Comparison of ENCODE assay signal across 14 cellular contexts in the genomic region with DNA sequence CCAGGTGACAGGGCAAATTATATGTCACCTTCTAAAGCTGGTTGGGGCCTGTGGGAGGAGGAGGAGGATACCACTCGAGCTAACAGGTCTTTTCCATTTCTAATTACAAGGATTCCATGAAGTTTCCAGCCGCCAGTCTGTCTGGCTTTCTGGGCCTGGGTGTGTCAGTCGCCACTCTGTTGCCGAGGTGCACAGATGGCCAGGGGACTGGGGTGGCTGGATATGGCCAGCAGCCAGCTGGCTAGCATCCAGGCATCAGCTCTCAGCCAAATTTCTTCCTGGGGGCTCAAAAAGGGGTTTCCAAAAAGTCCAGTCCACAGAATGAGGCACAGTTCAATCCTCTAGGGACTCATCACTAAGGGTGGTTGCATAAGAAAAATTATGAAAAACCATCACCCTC. TPM values are rescaled to one million over a fixed set of nuclear protein-coding genes. Genes with fewer than 3 reads are reported as not detected.
DNase-seq lines count a peak whose midpoint lies in the region; ATAC-seq and TF ChIP-seq lines count a peak whose summit lies in the region.
"Had no signal": no experiment of that assay in that cellular context is flagged by ENCODE, and none has a peak within 500 bp of the region (broad histone marks: within the 10 kb centered on the region; RNA-seq: fewer than 3 reads in every experiment).

No MANE protein-coding gene starts in this region.

- TF ChIP-seq POLR2A in stomach (IDR thresholded peaks at IDR 0.05), result no peak

- H3K27ac Mint-ChIP-seq in activated CD8-positive, alpha-beta T cell treated with anti-CD3 and anti-CD28 coated beads for 36 hours, result peak overlapping the region; percentile 55
- H3K27ac Mint-ChIP-seq in activated CD8-positive, alpha-beta T cell treated with anti-CD3 and anti-CD28 coated beads, Interleukin-2, amount 10 ng/mL, durations not matched to agents 7 days and 5 days, result no peak overlapping the region
- peak overlapping the region; percentile 62 for H3K27ac Mint-ChIP-seq in activated naive CD8-positive, alpha-beta T cell treated with anti-CD3 and anti-CD28 coated beads for 36 hours

- H3K4me1 Mint-ChIP-seq in activated CD8-positive, alpha-beta T cell treated with anti-CD3 and anti-CD28 coated beads for 36 hours (ENCODE audit: low read depth), result peaks cover 82% of the 10 kb centered on the region
- peaks cover 72% of the 10 kb centered on the region for H3K4me1 Mint-ChIP-seq in activated CD8-positive, alpha-beta T cell treated with anti-CD3 and anti-CD28 coated beads, Interleukin-2, amount 10 ng/mL, durations not matched to agents 7 days and 5 days (ENCODE audit: low read depth)
- H3K4me1 Mint-ChIP-seq in activated naive CD8-positive, alpha-beta T cell treated with anti-CD3 and anti-CD28 coated beads for 36 hours, result peaks cover 83% of the 10 kb centered on the region

- H3K4me1 ChIP-seq in stomach, result peaks cover 44 to 68% (median 53%) of the 10 kb centered on the region in 4 donors

- no peaks in the 10 kb centered on the region for H3K36me3 ChIP-seq in stomach

- no peaks in the 10 kb centered on the region for H3K27me3 ChIP-seq in stomach
- H3K27me3 ChIP-seq: testis had no signal

- no peak overlapping the region for H3K4me3 Mint-ChIP-seq in activated CD8-positive, alpha-beta T cell treated with anti-CD3 and anti-CD28 coated beads for 36 hours
- H3K4me3 Mint-ChIP-seq in activated CD8-positive, alpha-beta T cell treated with anti-CD3 and anti-CD28 coated beads, Interleukin-2, amount 10 ng/mL, durations not matched to agents 7 days and 5 days, result no peak overlapping the region
- H3K4me3 Mint-ChIP-seq in activated naive CD8-positive, alpha-beta T cell treated with anti-CD3 and anti-CD28 coated beads for 36 hours, result no peak overlapping the region

- peak overlapping the region in 3 of 5 donors; percentile 2 to 99 (median 24) for H3K27ac ChIP-seq in stomach
- H3K27ac ChIP-seq: testis had no signal

- POLR2A ChIA-PET in activated CD8-positive, alpha-beta T cell treated with anti-CD3 and anti-CD28 coated beads for 36 hours (lab: Charles Lee), result interaction anchor here (1.2 to 7.0 kb wide), 4 partner anchors 9 to 92 kb away, joined by 3 to 71 read pairs (median 3); no protein-coding TSS in a partner anchor
- POLR2A ChIA-PET in activated CD8-positive, alpha-beta T cell treated with anti-CD3 and anti-CD28 coated beads, Interleukin-2, amount 10 ng/mL, durations not matched to agents 7 days and 5 days (lab: Charles Lee), result no interaction called here

- CTCF ChIA-PET in activated CD8-positive, alpha-beta T cell treated with anti-CD3 and anti-CD28 coated beads for 36 hours (lab: Charles Lee), result interaction anchor here (1.3 to 3.0 kb wide), 8 partner anchors 14 to 80 kb away, joined by 3 to 12 read pairs (median 4); partner anchors contain the start of gene ITPKB
- CTCF ChIA-PET in activated CD8-positive, alpha-beta T cell treated with anti-CD3 and anti-CD28 coated beads, Interleukin-2, amount 10 ng/mL, durations not matched to agents 7 days and 5 days (lab: Charles Lee), result interaction anchor here (1.0 to 7.6 kb wide), 3 partner anchors 27 to 122 kb away, joined by 3 to 89 read pairs (median 3); no protein-coding TSS in a partner anchor

- TF ChIP-seq EP300 in stomach (IDR thresholded peaks at IDR 0.05), result no peak

- intact Hi-C loops in activated CD8-positive, alpha-beta T cell treated with anti-CD3 and anti-CD28 coated beads for 36 hours (cut with micrococcal nuclease), result no loop called here
- intact Hi-C loops in stomach (cut with DNase I; ENCODE audit: low total_unique reads), result no loop called here

- H3K9me3 ChIP-seq in stomach, result no peaks in the 10 kb centered on the region
- H3K9me3 ChIP-seq: testis had no signal

- no peaks in the 10 kb centered on the region for H3K27me3 Mint-ChIP-seq in activated CD8-positive, alpha-beta T cell treated with anti-CD3 and anti-CD28 coated beads for 36 hours
- no peaks in the 10 kb centered on the region for H3K27me3 Mint-ChIP-seq in activated CD8-positive, alpha-beta T cell treated with anti-CD3 and anti-CD28 coated beads, Interleukin-2, amount 10 ng/mL, durations not matched to agents 7 days and 5 days (ENCODE audit: low read depth)
- no peaks in the 10 kb centered on the region for H3K27me3 Mint-ChIP-seq in activated naive CD8-positive, alpha-beta T cell treated with anti-CD3 and anti-CD28 coated beads for 36 hours

- no peak overlapping the region for H3K4me3 ChIP-seq in stomach
- H3K4me3 ChIP-seq: testis had no signal

- ATAC-seq in activated CD8-positive, alpha-beta T cell treated with anti-CD3 and anti-CD28 coated beads for 36 hours, result no peak
- ATAC-seq in activated CD8-positive, alpha-beta T cell treated with anti-CD3 and anti-CD28 coated beads, Interleukin-2, amount 10 ng/mL, durations not matched to agents 7 days and 5 days, result no peak
- ATAC-seq in HG03280 (IDR thresholded peaks at IDR 0.05; ENCODE audit: unreplicated experiment), result no peak
- ATAC-seq: left lobe of liver, Panc1 had no signal

- H3K9me3 Mint-ChIP-seq in activated CD8-positive, alpha-beta T cell treated with anti-CD3 and anti-CD28 coated beads for 36 hours, result no peaks in the 10 kb centered on the region
- H3K9me3 Mint-ChIP-seq in activated CD8-positive, alpha-beta T cell treated with anti-CD3 and anti-CD28 coated beads, Interleukin-2, amount 10 ng/mL, durations not matched to agents 7 days and 5 days (ENCODE audit: insufficient read depth), result no peaks in the 10 kb centered on the region
- no peaks in the 10 kb centered on the region for H3K9me3 Mint-ChIP-seq in activated naive CD8-positive, alpha-beta T cell treated with anti-CD3 and anti-CD28 coated beads for 36 hours

- 59 to 77% (median 66%) methylated on average over 4 of the region's 4 CpGs for WGBS in stomach, 5 donors

- no peak for DNase-seq in activated CD8-positive, alpha-beta T cell treated with anti-CD3 and anti-CD28 coated beads for 36 hours
- no peak for DNase-seq in activated CD8-positive, alpha-beta T cell treated with anti-CD3 and anti-CD28 coated beads, Interleukin-2, amount 10 ng/mL, durations not matched to agents 7 days and 5 days
- DNase-seq in NCI-H1092 treated with DMSO at 0.1 percent for 48 hours (lab: John Stamatoyannopoulos, UW), result peak; percentile 61
- no peak for DNase-seq in activated naive CD8-positive, alpha-beta T cell treated with anti-CD3 and anti-CD28 coated beads for 36 hours
- DNase-seq in stomach, result no peak
- DNase-seq in OCI-M2 (lab: John Stamatoyannopoulos, UW; ENCODE audit: unreplicated experiment), result no peak
- no peak for DNase-seq in glomerular visceral epithelial cell (ENCODE audit: extremely low spot score)
- DNase-seq: activated naive CD4-positive, alpha-beta T cell; Calu3; stimulated activated CD4-positive, alpha-beta T cell treated with anti-CD3 and anti-CD28 coated beads, Interleukin-12 subunit alpha, Interleukin-12 subunit beta, amount 100 ng/mL, for 4 hours; testis had no signal

- H3K36me3 Mint-ChIP-seq in activated CD8-positive, alpha-beta T cell treated with anti-CD3 and anti-CD28 coated beads for 36 hours (ENCODE audit: low read depth), result peaks cover 64% of the 10 kb centered on the region
- H3K36me3 Mint-ChIP-seq in activated CD8-positive, alpha-beta T cell treated with anti-CD3 and anti-CD28 coated beads, Interleukin-2, amount 10 ng/mL, durations not matched to agents 7 days and 5 days (ENCODE audit: low read depth), result peaks cover 53% of the 10 kb centered on the region
- peaks cover 44% of the 10 kb centered on the region for H3K36me3 Mint-ChIP-seq in activated naive CD8-positive, alpha-beta T cell treated with anti-CD3 and anti-CD28 coated beads for 36 hours

- no peak for TF ChIP-seq CTCF in activated CD8-positive, alpha-beta T cell treated with anti-CD3 and anti-CD28 coated beads for 36 hours (IDR thresholded peaks at IDR 0.05)
- TF ChIP-seq CTCF in stomach (IDR thresholded peaks at IDR 0.05), result no peak

RNA-seq across cellular contexts. Expression of gene ITPKB, which starts 32.4 kb away (rescaled TPM):
- 10 to 100 TPM; 40.8 to 42.6 TPM for total RNA-seq in activated CD8-positive, alpha-beta T cell treated with anti-CD3 and anti-CD28 coated beads for 36 hours
- total RNA-seq in activated CD8-positive, alpha-beta T cell treated with anti-CD3 and anti-CD28 coated beads, Interleukin-2, amount 10 ng/mL, durations not matched to agents 7 days and 5 days, result 10 to 100 TPM; 47.0 to 47.4 TPM
- 10 to 100 TPM; 30.7 to 30.8 TPM for total RNA-seq in activated naive CD8-positive, alpha-beta T cell treated with anti-CD3 and anti-CD28 coated beads for 36 hours
- total RNA-seq in stomach, result 10 to 100 TPM; 16.4 to 38.8 (median 24.6) TPM
- polyA plus RNA-seq in stomach, result 1 to 10 TPM; 3.8 to 5.4 (median 4.4) TPM
